ENCODE assay signal across 10 cellular contexts in genomic region chr1:228151526-228151925, GRCh38. TPM values are rescaled to one million over a fixed set of nuclear protein-coding genes. Genes with fewer than 3 reads are reported as not detected.
A peak's percentile ranks its signal among the peaks of the same experiment; 100 is the strongest.
DNase-seq lines count a peak whose midpoint lies in the region; ATAC-seq and TF ChIP-seq lines count a peak whose summit lies in the region.
"Had no signal": no experiment of that assay in that cellular context is flagged by ENCODE, and none has a peak within 500 bp of the region (broad histone marks: within the 10 kb centered on the region; RNA-seq: fewer than 3 reads in every experiment).

No MANE protein-coding gene starts in this region.

- CTCF ChIA-PET in activated CD4-positive, alpha-beta T cell treated with anti-CD3 and anti-CD28 coated beads for 36 hours (lab: Charles Lee), result interaction anchor here (0.7 to 1.4 kb wide), 2 partner anchors 14 to 19 kb away, joined by 3 to 6 read pairs; partner anchors contain the start of gene IBA57
- CTCF ChIA-PET in activated CD8-positive, alpha-beta T cell treated with anti-CD3 and anti-CD28 coated beads, Interleukin-2, amount 10 ng/mL, durations not matched to agents 7 days and 5 days (lab: Charles Lee), result no interaction called here
- CTCF ChIA-PET in Caco-2 (lab: Charles Lee), result no interaction called here

- H3K4me3 ChIP-seq in lower lobe of right lung (no peak overlapping the region), stomach smooth muscle (ENCODE audit: low read length in 2 of 2) (peak overlapping the region; percentile 65 to 78), Caco-2 (ENCODE audit: low read depth, low read length) (no peak overlapping the region)

- H3K27me3 ChIP-seq in lower lobe of right lung (ENCODE audit: low read depth), result no peaks in the 10 kb centered on the region
- no peaks in the 10 kb centered on the region for H3K27me3 ChIP-seq in stomach smooth muscle (ENCODE audit: control insufficient read depth in 1 of 2, insufficient read depth in 2 of 2, low read length in 2 of 2)
- no peaks in the 10 kb centered on the region for H3K27me3 ChIP-seq in Caco-2 (replicated peaks; ENCODE audit: control insufficient read depth, insufficient read depth, low read length)

- intact Hi-C loops in activated CD4-positive, alpha-beta T cell treated with anti-CD3 and anti-CD28 coated beads for 36 hours (cut with DNase I, micrococcal nuclease), result no loop called here
- intact Hi-C loops in lower lobe of right lung (cut with DNase I), result no loop called here
- intact Hi-C loops in Caco-2 (cut with micrococcal nuclease; ENCODE audit: unreplicated experiment), result no loop called here

- H3K27ac Mint-ChIP-seq in activated CD4-positive, alpha-beta T cell treated with anti-CD3 and anti-CD28 coated beads for 36 hours, result no peak overlapping the region
- peak overlapping the region; percentile 22 for H3K27ac Mint-ChIP-seq in activated CD8-positive, alpha-beta T cell treated with anti-CD3 and anti-CD28 coated beads, Interleukin-2, amount 10 ng/mL, durations not matched to agents 7 days and 5 days
- no peak overlapping the region for H3K27ac Mint-ChIP-seq in Caco-2 (ENCODE audit: unreplicated experiment)

- TF ChIP-seq CTCF in lower lobe of right lung (IDR thresholded peaks at IDR 0.05), result no peak
- TF ChIP-seq CTCF in Caco-2 (IDR thresholded peaks at IDR 0.05; ENCODE audit: insufficient read depth in 1 of 2, low read depth in 1 of 2, low read length in 1 of 2, severe bottlenecking in 1 of 2, unreplicated experiment in 1 of 2), result no peak

- peak overlapping the region; percentile 76 to 87 for H3K9ac ChIP-seq in stomach smooth muscle (ENCODE audit: low read length in 2 of 2)

- DNase-seq in activated CD4-positive, alpha-beta T cell treated with anti-CD3 and anti-CD28 coated beads for 36 hours, result peak; percentile 18
- DNase-seq in activated CD4-positive, alpha-beta T cell treated with anti-CD3 and anti-CD28 coated beads for 4 hours, result no peak
- DNase-seq in activated CD8-positive, alpha-beta T cell treated with anti-CD3 and anti-CD28 coated beads, Interleukin-2, amount 10 ng/mL, durations not matched to agents 7 days and 5 days, result no peak
- no peak for DNase-seq in lower lobe of right lung
- DNase-seq in HPDE6-E6E7 (ENCODE audit: extremely low spot score), result no peak
- no peak for DNase-seq in stimulated activated CD4-positive, alpha-beta T cell treated with anti-CD3 and anti-CD28 coated beads, Interleukin-2, amount 100 ng/mL, for 24 hours
- no peak for DNase-seq in Caco-2
- DNase-seq: NCI-H1105 had no signal

- peaks cover 42% of the 10 kb centered on the region for H3K4me1 ChIP-seq in lower lobe of right lung
- peaks cover 39% of the 10 kb centered on the region for H3K4me1 ChIP-seq in stomach smooth muscle (ENCODE audit: control insufficient read depth, insufficient read depth, low read length)
- H3K4me1 ChIP-seq in Caco-2, result peaks cover 6% of the 10 kb centered on the region; the same call in 1 of the 2 replicates

- no peak overlapping the region for H3K4me3 Mint-ChIP-seq in activated CD4-positive, alpha-beta T cell treated with anti-CD3 and anti-CD28 coated beads for 36 hours
- H3K4me3 Mint-ChIP-seq in activated CD8-positive, alpha-beta T cell treated with anti-CD3 and anti-CD28 coated beads, Interleukin-2, amount 10 ng/mL, durations not matched to agents 7 days and 5 days, result no peak overlapping the region
- no peak overlapping the region for H3K4me3 Mint-ChIP-seq in Caco-2 (ENCODE audit: unreplicated experiment)

- no peaks in the 10 kb centered on the region for H3K27me3 Mint-ChIP-seq in activated CD4-positive, alpha-beta T cell treated with anti-CD3 and anti-CD28 coated beads for 36 hours
- H3K27me3 Mint-ChIP-seq in activated CD8-positive, alpha-beta T cell treated with anti-CD3 and anti-CD28 coated beads, Interleukin-2, amount 10 ng/mL, durations not matched to agents 7 days and 5 days (ENCODE audit: low read depth), result no peaks in the 10 kb centered on the region
- H3K27me3 Mint-ChIP-seq in Caco-2 (ENCODE audit: insufficient read depth, unreplicated experiment), result no peaks in the 10 kb centered on the region

- no TSS peak for BruUV-seq in Caco-2 (replicated peaks; lab: Mats Ljungman, UMichigan)

- H3K9me3 ChIP-seq in lower lobe of right lung, result no peaks in the 10 kb centered on the region
- H3K9me3 ChIP-seq in stomach smooth muscle (ENCODE audit: control insufficient read depth in 2 of 2, low read length in 2 of 2), result no peaks in the 10 kb centered on the region
- H3K9me3 ChIP-seq in Caco-2, result no peaks in the 10 kb centered on the region

- POLR2A ChIA-PET in activated CD4-positive, alpha-beta T cell treated with anti-CD3 and anti-CD28 coated beads for 36 hours (lab: Charles Lee), result no interaction called here
- POLR2A ChIA-PET in activated CD8-positive, alpha-beta T cell treated with anti-CD3 and anti-CD28 coated beads, Interleukin-2, amount 10 ng/mL, durations not matched to agents 7 days and 5 days (lab: Charles Lee), result interaction anchor here (0.8 to 1.3 kb wide), 3 partner anchors 11 to 70 kb away, joined by 3 to 6 read pairs (median 3); no protein-coding TSS in a partner anchor
- POLR2A ChIA-PET in Caco-2 (lab: Charles Lee), result interaction anchor here (0.7 kb wide), 1 partner anchor 11 kb away, joined by 3 read pairs; no protein-coding TSS in a partner anchor

- no peak for ATAC-seq in activated CD4-positive, alpha-beta T cell treated with anti-CD3 and anti-CD28 coated beads for 36 hours
- no peak for ATAC-seq in activated CD8-positive, alpha-beta T cell treated with anti-CD3 and anti-CD28 coated beads, Interleukin-2, amount 10 ng/mL, durations not matched to agents 7 days and 5 days
- ATAC-seq in lower lobe of right lung, result no peak

- H3K36me3 ChIP-seq in lower lobe of right lung (peaks cover 32% of the 10 kb centered on the region), stomach smooth muscle (ENCODE audit: control insufficient read depth in 2 of 2, insufficient read depth in 2 of 2, low read length in 2 of 2) (peaks cover 0 to 7% of the 10 kb centered on the region in 2 donors), Caco-2 (ENCODE audit: control insufficient read depth, insufficient read depth, low read length) (peaks cover 2% of the 10 kb centered on the region; the same call in 1 of the 2 replicates)

- H3K9me3 Mint-ChIP-seq in activated CD4-positive, alpha-beta T cell treated with anti-CD3 and anti-CD28 coated beads for 36 hours (ENCODE audit: low read depth), result no peaks in the 10 kb centered on the region
- H3K9me3 Mint-ChIP-seq in activated CD8-positive, alpha-beta T cell treated with anti-CD3 and anti-CD28 coated beads, Interleukin-2, amount 10 ng/mL, durations not matched to agents 7 days and 5 days (ENCODE audit: insufficient read depth), result no peaks in the 10 kb centered on the region
- no peaks in the 10 kb centered on the region for H3K9me3 Mint-ChIP-seq in Caco-2 (ENCODE audit: unreplicated experiment)

- peaks cover 14% of the 10 kb centered on the region for H3K4me1 Mint-ChIP-seq in activated CD4-positive, alpha-beta T cell treated with anti-CD3 and anti-CD28 coated beads for 36 hours
- peaks cover 30% of the 10 kb centered on the region for H3K4me1 Mint-ChIP-seq in activated CD8-positive, alpha-beta T cell treated with anti-CD3 and anti-CD28 coated beads, Interleukin-2, amount 10 ng/mL, durations not matched to agents 7 days and 5 days (ENCODE audit: low read depth)
- no peaks in the 10 kb centered on the region for H3K4me1 Mint-ChIP-seq in Caco-2 (ENCODE audit: low read depth, unreplicated experiment)

- H3K27ac ChIP-seq in lower lobe of right lung (peak overlapping the region; percentile 88), stomach smooth muscle (ENCODE audit: low read length) (peak overlapping the region; percentile 96)
- H3K27ac ChIP-seq: 22Rv1 had no signal

- no peaks in the 10 kb centered on the region for H3K36me3 Mint-ChIP-seq in activated CD4-positive, alpha-beta T cell treated with anti-CD3 and anti-CD28 coated beads for 36 hours (ENCODE audit: low read depth)
- no peaks in the 10 kb centered on the region for H3K36me3 Mint-ChIP-seq in activated CD8-positive, alpha-beta T cell treated with anti-CD3 and anti-CD28 coated beads, Interleukin-2, amount 10 ng/mL, durations not matched to agents 7 days and 5 days (ENCODE audit: low read depth)
- H3K36me3 Mint-ChIP-seq in Caco-2 (ENCODE audit: insufficient read depth, unreplicated experiment), result peaks cover 7% of the 10 kb centered on the region

RNA-seq across cellular contexts. Expression of gene GJC2, which starts 1.8 kb away (rescaled TPM):
- under 1 TPM in 1 of 2 experiments, not detected in 1; 0.64 TPM for total RNA-seq in activated CD4-positive, alpha-beta T cell treated with anti-CD3 and anti-CD28 coated beads for 36 hours
- total RNA-seq in activated CD8-positive, alpha-beta T cell treated with anti-CD3 and anti-CD28 coated beads, Interleukin-2, amount 10 ng/mL, durations not matched to agents 7 days and 5 days, result 1 to 10 TPM; 4.1 to 4.4 TPM
- total RNA-seq in lower lobe of right lung, result 6.0 TPM
- 1.1 and 1.5 TPM in 2 replicates for total RNA-seq in Caco-2 (2022)

RNA-seq across cellular contexts. Expression of gene GUK1, which starts 11.4 kb away (rescaled TPM):
- 100 to 1,000 TPM; 196 to 270 TPM for total RNA-seq in activated CD4-positive, alpha-beta T cell treated with anti-CD3 and anti-CD28 coated beads for 36 hours
- 100 to 1,000 TPM; 339 to 344 TPM for total RNA-seq in activated CD8-positive, alpha-beta T cell treated with anti-CD3 and anti-CD28 coated beads, Interleukin-2, amount 10 ng/mL, durations not matched to agents 7 days and 5 days
- 192 TPM for total RNA-seq in lower lobe of right lung
- total RNA-seq in Caco-2 (2022), result 73.6 and 74.4 TPM in 2 replicates

RNA-seq across cellular contexts. Expression of gene IBA57, which starts 14.1 kb away (rescaled TPM):
- total RNA-seq in activated CD4-positive, alpha-beta T cell treated with anti-CD3 and anti-CD28 coated beads for 36 hours, result 1 to 10 TPM; 6.0 to 8.3 TPM
- total RNA-seq in activated CD8-positive, alpha-beta T cell treated with anti-CD3 and anti-CD28 coated beads, Interleukin-2, amount 10 ng/mL, durations not matched to agents 7 days and 5 days, result 1 to 10 TPM; 7.5 to 8.9 TPM
- 10.7 TPM for total RNA-seq in lower lobe of right lung
- total RNA-seq in Caco-2 (2022), result 14.3 and 15.4 TPM in 2 replicates

RNA-seq across cellular contexts. Expression of gene MRPL55, which starts 42.4 kb away (rescaled TPM):
- total RNA-seq in activated CD4-positive, alpha-beta T cell treated with anti-CD3 and anti-CD28 coated beads for 36 hours, result 10 to 100 TPM; 51.0 to 57.7 TPM
- total RNA-seq in activated CD8-positive, alpha-beta T cell treated with anti-CD3 and anti-CD28 coated beads, Interleukin-2, amount 10 ng/mL, durations not matched to agents 7 days and 5 days, result 10 to 100 TPM; 51.1 to 60.7 TPM
- 43.6 TPM for total RNA-seq in lower lobe of right lung
- total RNA-seq in Caco-2 (2022), result 63.7 and 69.9 TPM in 2 replicates

RNA-seq across cellular contexts. Expression of gene C1orf35, which starts 48.4 kb away (rescaled TPM):
- total RNA-seq in activated CD4-positive, alpha-beta T cell treated with anti-CD3 and anti-CD28 coated beads for 36 hours, result 10 to 100 TPM; 14.6 to 22.5 TPM
- total RNA-seq in activated CD8-positive, alpha-beta T cell treated with anti-CD3 and anti-CD28 coated beads, Interleukin-2, amount 10 ng/mL, durations not matched to agents 7 days and 5 days, result 10 to 100 TPM; 24.7 to 25.6 TPM
- 12.4 TPM for total RNA-seq in lower lobe of right lung
- total RNA-seq in Caco-2 (2022), result 34.2 and 34.5 TPM in 2 replicates

Comparison
In these comparisons a context has a peak if more than half of its experiments do, and no peak if none do; other contexts are left out.
1. H3K4me3 ChIP-seq: peak in stomach smooth muscle (2 of 2); none in lower lobe of right lung (single experiment) and Caco-2 (single experiment).